Comparison of ENCODE assay signal across 1 cellular context in genomic region chr20:31860431-31861345, GRCh38.
A peak's percentile ranks its signal among the peaks of the same experiment; 100 is the strongest.
TF ChIP-seq lines count a peak whose summit lies in the region.

No MANE protein-coding gene starts in this region.

TF ChIP-seq in K562, 482 proteins besides CTCF, POLR2A, EP300 and RAD21:
- TF ChIP-seq, protein P1, sequence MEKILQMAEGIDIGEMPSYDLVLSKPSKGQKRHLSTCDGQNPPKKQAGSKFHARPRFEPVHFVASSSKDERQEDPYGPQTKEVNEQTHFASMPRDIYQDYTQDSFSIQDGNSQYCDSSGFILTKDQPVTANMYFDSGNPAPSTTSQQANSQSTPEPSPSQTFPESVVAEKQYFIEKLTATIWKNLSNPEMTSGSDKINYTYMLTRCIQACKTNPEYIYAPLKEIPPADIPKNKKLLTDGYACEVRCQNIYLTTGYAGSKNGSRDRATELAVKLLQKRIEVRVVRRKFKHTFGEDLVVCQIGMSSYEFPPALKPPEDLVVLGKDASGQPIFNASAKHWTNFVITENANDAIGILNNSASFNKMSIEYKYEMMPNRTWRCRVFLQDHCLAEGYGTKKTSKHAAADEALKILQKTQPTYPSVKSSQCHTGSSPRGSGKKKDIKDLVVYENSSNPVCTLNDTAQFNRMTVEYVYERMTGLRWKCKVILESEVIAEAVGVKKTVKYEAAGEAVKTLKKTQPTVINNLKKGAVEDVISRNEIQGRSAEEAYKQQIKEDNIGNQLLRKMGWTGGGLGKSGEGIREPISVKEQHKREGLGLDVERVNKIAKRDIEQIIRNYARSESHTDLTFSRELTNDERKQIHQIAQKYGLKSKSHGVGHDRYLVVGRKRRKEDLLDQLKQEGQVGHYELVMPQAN (IDR thresholded peaks at IDR 0.05; ENCODE audit: borderline replicate concordance) = no peak
- peak; percentile 26; the same call in 1 of the 2 replicates for TF ChIP-seq ZNF512 (tag; IDR thresholded peaks at IDR 0.05)
- TF ChIP-seq, protein P2, sequence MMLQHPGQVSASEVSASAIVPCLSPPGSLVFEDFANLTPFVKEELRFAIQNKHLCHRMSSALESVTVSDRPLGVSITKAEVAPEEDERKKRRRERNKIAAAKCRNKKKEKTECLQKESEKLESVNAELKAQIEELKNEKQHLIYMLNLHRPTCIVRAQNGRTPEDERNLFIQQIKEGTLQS (IDR thresholded peaks at IDR 0.05) = no peak
- TF ChIP-seq, protein P2 (CRISPR knock-in tag; conservative IDR thresholded peaks at IDR 0.05) = no peak
- TF ChIP-seq ZFP36 (IDR thresholded peaks at IDR 0.05; ENCODE audit: low read depth, low read length, partially characterized antibody) = peak; percentile 75
- TF ChIP-seq SOX6 (IDR thresholded peaks at IDR 0.05) = no peak
- TF ChIP-seq RCOR1 (IDR thresholded peaks at IDR 0.05; ENCODE audit: borderline replicate concordance in 1 of 2, low read depth in 2 of 2, low read length in 2 of 2) = 0 out of 4 replicates have a peak, but pooled peaks of 1 of the 2 experiments have one; percentile 9
